ENCODE assay signal across 7 cellular contexts in genomic region chr12:1691123-1692007, GRCh38. TPM values are rescaled to one million over a fixed set of nuclear protein-coding genes. Genes with fewer than 3 reads are reported as not detected.
DNase-seq lines count a peak whose midpoint lies in the region; ATAC-seq and TF ChIP-seq lines count a peak whose summit lies in the region.

No MANE protein-coding gene starts in this region.

- peak overlapping the region; percentile 99 for H3K27ac ChIP-seq in HUES48 (ENCODE audit: low read depth, low read length)
- peak overlapping the region; percentile 94 for H3K27ac ChIP-seq in VCaP
- peak overlapping the region; percentile 89 for H3K27ac ChIP-seq in endodermal cell (ENCODE audit: low read depth, low read length)
- peak overlapping the region; percentile 95 to 100 (median 98) for H3K27ac ChIP-seq in upper lobe of left lung

- H3K4me1 ChIP-seq in HUES48 (ENCODE audit: control insufficient read depth, insufficient read depth, low read length) = peaks cover 10% of the 10 kb centered on the region
- H3K4me1 ChIP-seq in endodermal cell (ENCODE audit: control insufficient read depth, insufficient read depth, low read length) = peaks cover 4% of the 10 kb centered on the region
- peaks cover 14% of the 10 kb centered on the region for H3K4me1 ChIP-seq in mucosa of stomach (ENCODE audit: control insufficient read depth, insufficient read depth, low read length)
- H3K4me1 ChIP-seq in upper lobe of left lung = peaks cover 12 to 37% (median 20%) of the 10 kb centered on the region in 4 donors

- peak in 1 of 4 donors; percentile 26 for TF ChIP-seq POLR2A in upper lobe of left lung (IDR thresholded peaks at IDR 0.05)

- DNase-seq in GM06990 (ENCODE audit: extremely low read depth, insufficient read length) (no peak), endodermal cell (no peak), upper lobe of left lung (peak; percentile 36 to 92)

- TF ChIP-seq EP300 in upper lobe of left lung (IDR thresholded peaks at IDR 0.05) = no peak

- TF ChIP-seq CTCF in GM06990 (IDR thresholded peaks at IDR 0.05; ENCODE audit: insufficient read depth, low read length, poor library complexity, severe bottlenecking) = no peak
- TF ChIP-seq CTCF in VCaP (conservative IDR thresholded peaks at IDR 0.05) = no peak; the same call in 1 of the 2 replicates
- peak; percentile 21 for TF ChIP-seq CTCF in endodermal cell (conservative IDR thresholded peaks at IDR 0.05)
- TF ChIP-seq CTCF in upper lobe of left lung (IDR thresholded peaks at IDR 0.05) = peak in 1 of 6 experiments; percentile 13

- peak overlapping the region; percentile 86 for H3K4me3 Mint-ChIP-seq in endodermal cell

- no peaks in the 10 kb centered on the region for H3K9me3 ChIP-seq in HUES48 (ENCODE audit: control insufficient read depth, insufficient read depth, low read length)
- H3K9me3 ChIP-seq in endodermal cell (ENCODE audit: control insufficient read depth, low read length) = no peaks in the 10 kb centered on the region
- no peaks in the 10 kb centered on the region for H3K9me3 ChIP-seq in mucosa of stomach (ENCODE audit: control insufficient read depth, low read length)
- H3K9me3 ChIP-seq in upper lobe of left lung = no peaks in the 10 kb centered on the region

- H3K4me3 ChIP-seq in GM06990 (replicated peaks; ENCODE audit: low read depth, low read length) = peak overlapping the region; percentile 97
- peak overlapping the region; percentile 87 for H3K4me3 ChIP-seq in HUES48 (ENCODE audit: low read depth, low read length)
- peak overlapping the region; percentile 100 for H3K4me3 ChIP-seq in endodermal cell (ENCODE audit: low read length)
- peak overlapping the region; percentile 82 for H3K4me3 ChIP-seq in mucosa of stomach (ENCODE audit: low read length)
- peak overlapping the region; percentile 82 to 93 (median 91) for H3K4me3 ChIP-seq in upper lobe of left lung

- H3K27me3 ChIP-seq in GM06990 (replicated peaks; ENCODE audit: control insufficient read depth, insufficient read depth, low read length) (no peaks in the 10 kb centered on the region), HUES48 (ENCODE audit: control insufficient read depth, insufficient read depth, low read length) (no peaks in the 10 kb centered on the region), endodermal cell (ENCODE audit: control insufficient read depth, insufficient read depth, low read length, poor library complexity, severe bottlenecking) (no peaks in the 10 kb centered on the region), mucosa of stomach (ENCODE audit: control insufficient read depth, insufficient read depth, low read length) (no peaks in the 10 kb centered on the region), upper lobe of left lung (no peaks in the 10 kb centered on the region)

- H3K9me3 Mint-ChIP-seq in endodermal cell = peaks cover 3% of the 10 kb centered on the region

- ATAC-seq in GM21447 (IDR thresholded peaks at IDR 0.05; ENCODE audit: unreplicated experiment) (peak; percentile 42), upper lobe of left lung (ENCODE audit: low FRiP score in 2 of 2) (peak; percentile 32 to 77)

- H3K4me1 Mint-ChIP-seq in endodermal cell = peaks cover 29% of the 10 kb centered on the region

- peak overlapping the region; percentile 94 for H3K27ac Mint-ChIP-seq in endodermal cell

- H3K36me3 ChIP-seq in GM06990 (ENCODE audit: control insufficient read depth, insufficient read depth, low read length) = no peaks in the 10 kb centered on the region
- peaks cover 6% of the 10 kb centered on the region for H3K36me3 ChIP-seq in HUES48 (ENCODE audit: control insufficient read depth, insufficient read depth, low read length)
- H3K36me3 ChIP-seq in endodermal cell (ENCODE audit: control insufficient read depth, insufficient read depth, low read length) = peaks cover 19% of the 10 kb centered on the region
- H3K36me3 ChIP-seq in mucosa of stomach (ENCODE audit: control insufficient read depth, insufficient read depth, low read length) = no peaks in the 10 kb centered on the region
- no peaks in the 10 kb centered on the region for H3K36me3 ChIP-seq in upper lobe of left lung

- no peaks in the 10 kb centered on the region for H3K27me3 Mint-ChIP-seq in endodermal cell (ENCODE audit: insufficient read depth)

- peak overlapping the region; percentile 86 for H3K9ac ChIP-seq in HUES48 (ENCODE audit: low read depth, low read length)
- H3K9ac ChIP-seq in endodermal cell (ENCODE audit: extremely low read depth, low read length, poor library complexity, severe bottlenecking) = peak overlapping the region; percentile 76
- H3K9ac ChIP-seq in mucosa of stomach (ENCODE audit: low read length) = peak overlapping the region; percentile 95

- WGBS in endodermal cell (ENCODE audit: insufficient coverage in 1 of 2, insufficient read length in 1 of 2), 2 experiments = 0 to 1% methylated on average over 18 to 54 of the region's 56 CpGs
- 3% methylated on average over 12 to 15 of the region's 56 CpGs for WGBS in upper lobe of left lung, 2 donors

- H3K36me3 Mint-ChIP-seq in endodermal cell (ENCODE audit: low read depth) = peaks cover 21% of the 10 kb centered on the region

RNA-seq across cellular contexts. Expression of gene ADIPOR2, which starts 0.5 kb away (rescaled TPM):
- total RNA-seq in endodermal cell (100 to 1,000 TPM in 1 of 2 donors, 10 to 100 TPM in 1; 53.7 to 124 TPM), upper lobe of left lung (10 to 100 TPM; 45.1 to 82.3 (median 68.6) TPM)
- polyA plus RNA-seq in endodermal cell (2013, experiment 1 of 2) = 37.8 TPM
- 37.2 TPM for polyA plus RNA-seq in endodermal cell (2013, experiment 2 of 2)

Comparison
In these comparisons a context has a peak if more than half of its experiments do, and no peak if none do; other contexts are left out.
1. DNase-seq: peak in upper lobe of left lung (2 of 2); none in GM06990 (single experiment) and endodermal cell (single experiment).
2. Peak in every context shown above with its lines, with median percentiles within 50 percentile points of each other: H3K4me3 ChIP-seq, H3K27ac ChIP-seq and H3K9ac ChIP-seq.